ENCODE assay signal across 15 cellular contexts in genomic region chr7:111094387-111094786, GRCh38. TPM values are rescaled to one million over a fixed set of nuclear protein-coding genes. Genes with fewer than 3 reads are reported as not detected.
DNase-seq lines count a peak whose midpoint lies in the region; ATAC-seq and TF ChIP-seq lines count a peak whose summit lies in the region.
"Had no signal": no experiment of that assay in that cellular context is flagged by ENCODE, and none has a peak within 500 bp of the region (broad histone marks: within the 10 kb centered on the region; RNA-seq: fewer than 3 reads in every experiment).

No MANE protein-coding gene starts in this region.

- DNase-seq in natural killer cell treated with Interleukin-12 subunit alpha and Interleukin-12 subunit beta and Interleukin-15 and Interleukin-18, amount 100 ng/mL, for 72 hours (ENCODE audit: low spot score) = no peak
- DNase-seq in natural killer cell (no peak), lower lobe of right lung (no peak), KBM-7 (no peak), mucosa of descending colon (no peak)
- DNase-seq in activated CD8-positive, alpha-beta T cell treated with anti-CD3 and anti-CD28 coated beads for 36 hours = no peak
- DNase-seq: adrenal gland, kidney glomerular epithelial cell, NCI-H1092 treated with DMSO at 0.1 percent for 48 hours, NCI-H446 had no signal

- H3K27me3 ChIP-seq in lower lobe of right lung (ENCODE audit: low read depth) = no peaks in the 10 kb centered on the region
- H3K27me3 ChIP-seq: adrenal gland; BLaER1 treated with 17β-estradiol and CSF1 and Interleukin-3, amounts not matched to agents 10 nM and 100 nM had no signal

- ATAC-seq in natural killer cell treated with Interleukin-12 subunit alpha and Interleukin-12 subunit beta and Interleukin-15 and Interleukin-18, amount 100 ng/mL, for 72 hours = no peak
- ATAC-seq in natural killer cell (no peak), lower lobe of right lung (no peak), HG03457 (IDR thresholded peaks at IDR 0.05; ENCODE audit: unreplicated experiment) (no peak), mucosa of descending colon (no peak)
- no peak for ATAC-seq in activated CD8-positive, alpha-beta T cell treated with anti-CD3 and anti-CD28 coated beads for 36 hours

- H3K4me3 ChIP-seq in lower lobe of right lung (peak overlapping the region; percentile 43), mucosa of descending colon (no peak overlapping the region)
- H3K4me3 ChIP-seq: BLaER1 treated with 17β-estradiol and CSF1 and Interleukin-3, amounts not matched to agents 10 nM and 100 nM had no signal

- no peak overlapping the region for H3K27ac ChIP-seq in lower lobe of right lung
- H3K27ac ChIP-seq: BLaER1 treated with 17β-estradiol and CSF1 and Interleukin-3, amounts not matched to agents 10 nM and 100 nM had no signal

- no peaks in the 10 kb centered on the region for H3K36me3 Mint-ChIP-seq in natural killer cell treated with Interleukin-12 subunit alpha and Interleukin-12 subunit beta and Interleukin-15 and Interleukin-18, amount 100 ng/mL, for 72 hours
- H3K36me3 Mint-ChIP-seq in natural killer cell = no peaks in the 10 kb centered on the region
- H3K36me3 Mint-ChIP-seq in activated CD8-positive, alpha-beta T cell treated with anti-CD3 and anti-CD28 coated beads for 36 hours (ENCODE audit: low read depth) = peaks cover 53% of the 10 kb centered on the region
- H3K36me3 Mint-ChIP-seq: IgD-negative memory B cell had no signal

- H3K9me3 ChIP-seq in lower lobe of right lung = no peaks in the 10 kb centered on the region
- H3K9me3 ChIP-seq in mucosa of descending colon = no peaks in the 10 kb centered on the region
- H3K9me3 ChIP-seq: adrenal gland; BLaER1 treated with 17β-estradiol and CSF1 and Interleukin-3, amounts not matched to agents 10 nM and 100 nM had no signal

- H3K36me3 ChIP-seq in lower lobe of right lung (no peaks in the 10 kb centered on the region), mucosa of descending colon (ENCODE audit: low read depth) (no peaks in the 10 kb centered on the region)
- H3K36me3 ChIP-seq: adrenal gland; BLaER1 treated with 17β-estradiol and CSF1 and Interleukin-3, amounts not matched to agents 10 nM and 100 nM had no signal

- H3K4me3 Mint-ChIP-seq in natural killer cell treated with Interleukin-12 subunit alpha and Interleukin-12 subunit beta and Interleukin-15 and Interleukin-18, amount 100 ng/mL, for 72 hours = peak overlapping the region; percentile 78
- H3K4me3 Mint-ChIP-seq in natural killer cell = no peak overlapping the region
- H3K4me3 Mint-ChIP-seq in activated CD8-positive, alpha-beta T cell treated with anti-CD3 and anti-CD28 coated beads for 36 hours = peak overlapping the region; percentile 96

- POLR2A ChIA-PET in activated CD8-positive, alpha-beta T cell treated with anti-CD3 and anti-CD28 coated beads for 36 hours (lab: Charles Lee) = interaction anchor here (1.0 kb wide), 1 partner anchor 11 kb away, joined by 3 read pairs; no protein-coding TSS in a partner anchor

- peaks cover 13 to 24% of the 10 kb centered on the region in 2 donors for H3K4me1 Mint-ChIP-seq in natural killer cell treated with Interleukin-12 subunit alpha and Interleukin-12 subunit beta and Interleukin-15 and Interleukin-18, amount 100 ng/mL, for 72 hours (ENCODE audit: low read depth in 2 of 2)
- H3K4me1 Mint-ChIP-seq in natural killer cell = no peaks in the 10 kb centered on the region
- H3K4me1 Mint-ChIP-seq in activated CD8-positive, alpha-beta T cell treated with anti-CD3 and anti-CD28 coated beads for 36 hours (ENCODE audit: low read depth) = peaks cover 48% of the 10 kb centered on the region

- H3K27me3 Mint-ChIP-seq in natural killer cell treated with Interleukin-12 subunit alpha and Interleukin-12 subunit beta and Interleukin-15 and Interleukin-18, amount 100 ng/mL, for 72 hours = no peaks in the 10 kb centered on the region
- no peaks in the 10 kb centered on the region for H3K27me3 Mint-ChIP-seq in natural killer cell (ENCODE audit: low read depth in 2 of 2)
- no peaks in the 10 kb centered on the region for H3K27me3 Mint-ChIP-seq in activated CD8-positive, alpha-beta T cell treated with anti-CD3 and anti-CD28 coated beads for 36 hours
- H3K27me3 Mint-ChIP-seq: IgD-negative memory B cell had no signal

- H3K4me1 ChIP-seq in lower lobe of right lung (peaks cover 5% of the 10 kb centered on the region), mucosa of descending colon (ENCODE audit: low read depth) (no peaks in the 10 kb centered on the region)

- TF ChIP-seq CTCF in natural killer cell (IDR thresholded peaks at IDR 0.05) (no peak), lower lobe of right lung (IDR thresholded peaks at IDR 0.05) (no peak), mucosa of descending colon (IDR thresholded peaks at IDR 0.05) (no peak)
- no peak for TF ChIP-seq CTCF in activated CD8-positive, alpha-beta T cell treated with anti-CD3 and anti-CD28 coated beads for 36 hours (IDR thresholded peaks at IDR 0.05)

- in situ Hi-C loops in KBM-7 (cut with MboI; ENCODE audit: low pct_unique_long_range_greater_than_20kb, low sequenced_read_pairs) = no loop called here

- intact Hi-C loops in natural killer cell (cut with micrococcal nuclease) (no loop called here), lower lobe of right lung (cut with DNase I) (no loop called here), mucosa of descending colon (cut with DNase I, micrococcal nuclease) (loop anchor here (5.0 to 10.0 kb wide), 2 partner anchors 390 to 393 kb away; no protein-coding TSS in a partner anchor)
- intact Hi-C loops in activated CD8-positive, alpha-beta T cell treated with anti-CD3 and anti-CD28 coated beads for 36 hours (cut with micrococcal nuclease) = loop anchor here (5.0 to 10.0 kb wide), 3 partner anchors 393 to 640 kb away; no protein-coding TSS in a partner anchor

- CTCF ChIA-PET in activated CD8-positive, alpha-beta T cell treated with anti-CD3 and anti-CD28 coated beads for 36 hours (lab: Charles Lee) = interaction anchor here (0.8 to 3.7 kb wide), 7 partner anchors 11 to 121 kb away, joined by 3 to 14 read pairs (median 3); no protein-coding TSS in a partner anchor

- peak overlapping the region; percentile 48 to 87 for H3K27ac Mint-ChIP-seq in natural killer cell treated with Interleukin-12 subunit alpha and Interleukin-12 subunit beta and Interleukin-15 and Interleukin-18, amount 100 ng/mL, for 72 hours
- H3K27ac Mint-ChIP-seq in natural killer cell = no peak overlapping the region
- H3K27ac Mint-ChIP-seq in activated CD8-positive, alpha-beta T cell treated with anti-CD3 and anti-CD28 coated beads for 36 hours = peak overlapping the region; percentile 94
- H3K27ac Mint-ChIP-seq: IgD-negative memory B cell had no signal

- H3K9me3 Mint-ChIP-seq in natural killer cell treated with Interleukin-12 subunit alpha and Interleukin-12 subunit beta and Interleukin-15 and Interleukin-18, amount 100 ng/mL, for 72 hours = no peaks in the 10 kb centered on the region
- no peaks in the 10 kb centered on the region for H3K9me3 Mint-ChIP-seq in natural killer cell
- no peaks in the 10 kb centered on the region for H3K9me3 Mint-ChIP-seq in activated CD8-positive, alpha-beta T cell treated with anti-CD3 and anti-CD28 coated beads for 36 hours
- H3K9me3 Mint-ChIP-seq: IgD-negative memory B cell had no signal

RNA-seq across cellular contexts. Expression of gene LRRN3, which starts 3.5 kb away (rescaled TPM):
- 1 to 10 TPM; 1.4 to 4.6 TPM for total RNA-seq in natural killer cell treated with Interleukin-12 subunit alpha and Interleukin-12 subunit beta and Interleukin-15 and Interleukin-18, amount 100 ng/mL, for 72 hours
- under 1 TPM in 2 of 3 donors, not detected in 1; 0.27 to 0.90 TPM for total RNA-seq in natural killer cell
- 10 to 100 TPM; 32.5 to 34.8 TPM for total RNA-seq in activated CD8-positive, alpha-beta T cell treated with anti-CD3 and anti-CD28 coated beads for 36 hours
- 6.1 TPM for total RNA-seq in lower lobe of right lung
- total RNA-seq in mucosa of descending colon = under 1 TPM; 0.29 to 0.80 (median 0.73) TPM
- total RNA-seq: epithelial cell of proximal tubule, pulmonary artery endothelial cell had no signal

Comparison
In these comparisons a context has a peak if more than half of its experiments do, and no peak if none do; other contexts are left out.
1. H3K27ac Mint-ChIP-seq: peak in natural killer cell treated with Interleukin-12 subunit alpha and Interleukin-12 subunit beta and Interleukin-15 and Interleukin-18, amount 100 ng/mL, for 72 hours (2 of 2) and activated CD8-positive, alpha-beta T cell treated with anti-CD3 and anti-CD28 coated beads for 36 hours (single experiment); none in natural killer cell (0 of 2).
2. intact Hi-C loops: an anchor here in activated CD8-positive, alpha-beta T cell treated with anti-CD3 and anti-CD28 coated beads for 36 hours (5.0 to 10.0 kb wide) and mucosa of descending colon (5.0 to 10.0 kb wide); none called in natural killer cell and lower lobe of right lung.